1 cellular context compared by ENCODE assay signal in genomic region chr22:38705235-38706100, GRCh38.
TF ChIP-seq lines count a peak whose summit lies in the region.

TSS of gene GTPBP1 (plus strand) at chr22:38705944. CDS start at chr22:38705956, 12 bp downstream.

TF ChIP-seq in HepG2, 621 proteins besides CTCF, POLR2A, EP300 and RAD21 (continued from another document):
- TF ChIP-seq ZBTB26 (CRISPR knock-in tag; IDR thresholded peaks at IDR 0.05; ENCODE audit: borderline replicate concordance) (0 out of 2 replicates have a peak, but pooled peaks have one; percentile 4), GATAD2A (CRISPR knock-in tag; IDR thresholded peaks at IDR 0.05) (peak; percentile 36), ARID3A (IDR thresholded peaks at IDR 0.05; ENCODE audit: low read depth, low read length) (peak; percentile 33; the same call in 1 of the 2 replicates), MXI1 (IDR thresholded peaks at IDR 0.05; ENCODE audit: borderline replicate concordance, low read depth, low read length) (peak; percentile 71; the same call in 1 of the 3 replicates), IRF2 (CRISPR knock-in tag; IDR thresholded peaks at IDR 0.05) (peak; percentile 46; the same call in 1 of the 2 replicates), TAF1 (CRISPR knock-in tag; IDR thresholded peaks at IDR 0.05) (peak; percentile 59), TARDBP (CRISPR knock-in tag; IDR thresholded peaks at IDR 0.05) (peak; percentile 38)
